Comparison of ENCODE assay signal across 16 cellular contexts in genomic region chr4:145944886-145945285, GRCh38. TPM values are rescaled to one million over a fixed set of nuclear protein-coding genes. Genes with fewer than 3 reads are reported as not detected.
A peak's percentile ranks its signal among the peaks of the same experiment; 100 is the strongest.
DNase-seq lines count a peak whose midpoint lies in the region; ATAC-seq and TF ChIP-seq lines count a peak whose summit lies in the region.
"Had no signal": no experiment of that assay in that cellular context is flagged by ENCODE, and none has a peak within 500 bp of the region (broad histone marks: within the 10 kb centered on the region; RNA-seq: fewer than 3 reads in every experiment).

No MANE protein-coding gene starts in this region.

- TF ChIP-seq CTCF in IMR-90 (conservative IDR thresholded peaks at IDR 0.05; ENCODE audit: low read depth, low read length): no peak
- TF ChIP-seq CTCF in prostate gland (IDR thresholded peaks at IDR 0.05): no peak
- TF ChIP-seq CTCF in Peyer's patch (IDR thresholded peaks at IDR 0.05): no peak

- H3K14ac ChIP-seq in IMR-90 (replicated peaks; ENCODE audit: low read depth, low read length) (no peak overlapping the region), neuronal stem cell (ENCODE audit: low read length) (no peak overlapping the region)

- in situ Hi-C loops in IMR-90 (cut with MboI; ENCODE audit: low sequenced_read_pairs): no loop called here

- CTCF ChIA-PET in IMR-90 (lab: Yijun Ruan, JAX): interaction anchor here (0.6 kb wide), 1 partner anchor 244 kb away, joined by 3 read pairs; no protein-coding TSS in a partner anchor

- no peak overlapping the region for H3K4ac ChIP-seq in IMR-90 (ENCODE audit: low read depth, low read length)
- H3K4ac ChIP-seq in neuronal stem cell (ENCODE audit: low read length): no peak overlapping the region

- no TSS peak for BruUV-seq in IMR-90 (replicated peaks; lab: Mats Ljungman, UMichigan)

- H2BK120ac ChIP-seq in IMR-90 (ENCODE audit: low read depth, low read length): no peak overlapping the region
- H2BK120ac ChIP-seq in neuronal stem cell (ENCODE audit: low read depth, low read length): no peak overlapping the region

- no peaks in the 10 kb centered on the region for H4K20me1 ChIP-seq in IMR-90 (ENCODE audit: insufficient read depth, low read length)
- H4K20me1 ChIP-seq: BLaER1 had no signal

- H3K79me1 ChIP-seq in IMR-90 (ENCODE audit: low read depth in 1 of 2, low read length in 2 of 2) (no peaks in the 10 kb centered on the region), neuronal stem cell (ENCODE audit: low read depth, low read length) (no peaks in the 10 kb centered on the region)

- H2BK12ac ChIP-seq in neuronal stem cell (ENCODE audit: low read length): no peak overlapping the region

- no peak overlapping the region for H3K9ac ChIP-seq in IMR-90 (ENCODE audit: low read depth, low read length)
- no peak overlapping the region for H3K9ac ChIP-seq in adipocyte (ENCODE audit: low read length)
- H3K9ac ChIP-seq in neuronal stem cell (ENCODE audit: low read depth, low read length, poor library complexity): no peak overlapping the region
- H3K9ac ChIP-seq: BLaER1 had no signal

- peaks cover 4% of the 10 kb centered on the region; the same call in 1 of the 2 replicates for H3K27me3 ChIP-seq in IMR-90 (ENCODE audit: control insufficient read depth, insufficient read depth, low read length)
- H3K27me3 ChIP-seq in adipocyte (replicated peaks; ENCODE audit: control insufficient read depth, insufficient read depth, low read length): no peaks in the 10 kb centered on the region
- no peaks in the 10 kb centered on the region for H3K27me3 ChIP-seq in prostate gland (replicated peaks; ENCODE audit: insufficient read depth)
- no peaks in the 10 kb centered on the region for H3K27me3 ChIP-seq in Peyer's patch
- no peaks in the 10 kb centered on the region for H3K27me3 ChIP-seq in neuronal stem cell (ENCODE audit: control insufficient read depth in 3 of 3, insufficient read depth in 3 of 3, low read depth in 1 of 3, low read length in 3 of 3)
- H3K27me3 ChIP-seq: BLaER1 had no signal

- no peak overlapping the region for H4K8ac ChIP-seq in IMR-90 (ENCODE audit: low read depth in 2 of 2, low read length in 2 of 2)
- no peak overlapping the region for H4K8ac ChIP-seq in neuronal stem cell (ENCODE audit: low read depth, low read length)

- POLR2A ChIA-PET in IMR-90 (lab: Charles Lee; ENCODE audit: unreplicated experiment): no interaction called here

- intact Hi-C loops in IMR-90 (cut with micrococcal nuclease) (no loop called here), prostate gland (cut with DNase I) (no loop called here)

- no peak for TF ChIP-seq POLR2A in IMR-90 (IDR thresholded peaks at IDR 0.05; ENCODE audit: low read depth, low read length)
- TF ChIP-seq POLR2A in prostate gland (IDR thresholded peaks at IDR 0.05): no peak
- TF ChIP-seq POLR2A in Peyer's patch (IDR thresholded peaks at IDR 0.05): no peak

- no peak overlapping the region for H2BK15ac ChIP-seq in IMR-90 (ENCODE audit: low read depth, low read length)
- H2BK15ac ChIP-seq in neuronal stem cell (ENCODE audit: low read length): no peak overlapping the region

- WGBS in IMR-90 (ENCODE audit: extremely low coverage in 2 of 2, insufficient read length in 1 of 2), 2 experiments: no CpG with 5 or more reads among the region's 2 CpGs
- 92% methylated on average over 2 of the region's 2 CpGs for WGBS in prostate gland
- no CpG with 5 or more reads among the region's 2 CpGs for WGBS in neuronal stem cell (ENCODE audit: extremely low coverage in 2 of 2, insufficient read length in 2 of 2, insufficient replicate concordance in 1 of 2), 2 donors

- H3K23ac ChIP-seq in IMR-90 (ENCODE audit: low read depth, low read length) (no peak overlapping the region), neuronal stem cell (ENCODE audit: low read depth, low read length, poor library complexity) (no peak overlapping the region)

- H4K5ac ChIP-seq in IMR-90 (ENCODE audit: low read depth, low read length): no peak overlapping the region

- no peaks in the 10 kb centered on the region for H3K9me3 ChIP-seq in IMR-90 (ENCODE audit: control insufficient read depth, insufficient read depth, low read length)
- no peaks in the 10 kb centered on the region for H3K9me3 ChIP-seq in adipocyte (ENCODE audit: control insufficient read depth, low read length)
- H3K9me3 ChIP-seq in prostate gland: no peaks in the 10 kb centered on the region
- no peaks in the 10 kb centered on the region for H3K9me3 ChIP-seq in Peyer's patch
- no peaks in the 10 kb centered on the region for H3K9me3 ChIP-seq in neuronal stem cell (replicated peaks in 1 of 2; ENCODE audit: control insufficient read depth in 2 of 2, insufficient read depth in 1 of 2, low read depth in 1 of 2, low read length in 2 of 2)
- H3K9me3 ChIP-seq: BLaER1, HAP-1 had no signal

- H3K4me1 ChIP-seq in IMR-90 (ENCODE audit: control insufficient read depth, insufficient read depth, low read length) (no peaks in the 10 kb centered on the region), adipocyte (ENCODE audit: control insufficient read depth, insufficient read depth, low read length) (peaks cover 3% of the 10 kb centered on the region), prostate gland (replicated peaks) (peaks cover 5% of the 10 kb centered on the region), Peyer's patch (no peaks in the 10 kb centered on the region), neuronal stem cell (ENCODE audit: control insufficient read depth in 2 of 2, insufficient read depth in 1 of 2, low read depth in 1 of 2, low read length in 2 of 2) (peaks cover 1 to 3% of the 10 kb centered on the region in 2 donors)
- H3K4me1 ChIP-seq: BLaER1, HAP-1 had no signal

- no peak for TF ChIP-seq RAD21 in IMR-90 (IDR thresholded peaks at IDR 0.05; ENCODE audit: low read length)

- DNase-seq in IMR-90 (peak; percentile 41), adipocyte (ENCODE audit: low read depth) (peak; percentile 61), prostate gland (ENCODE audit: low spot score) (no peak), Peyer's patch (no peak), neuronal stem cell (ENCODE audit: low spot score) (no peak)
- no peak for DNase-seq in activated naive CD4-positive, alpha-beta T cell (lab: John Stamatoyannopoulos, UW)
- DNase-seq: 8988T; Calu3; CD4-positive, alpha-beta memory T cell; DND-41 had no signal

- H2BK20ac ChIP-seq in IMR-90 (ENCODE audit: low read depth, low read length): no peak overlapping the region

- no peaks in the 10 kb centered on the region for H3K9me1 ChIP-seq in IMR-90 (ENCODE audit: insufficient read depth, low read length)

- no peak overlapping the region for H3K4me3 ChIP-seq in IMR-90 (ENCODE audit: insufficient read depth, low read depth, low read length)
- no peak overlapping the region for H3K4me3 ChIP-seq in adipocyte (ENCODE audit: low read length)
- no peak overlapping the region for H3K4me3 ChIP-seq in prostate gland
- no peak overlapping the region for H3K4me3 ChIP-seq in Peyer's patch
- no peak overlapping the region for H3K4me3 ChIP-seq in neuronal stem cell (ENCODE audit: low read length in 2 of 2)
- H3K4me3 ChIP-seq: BLaER1, GM12878, HAP-1 had no signal

- no peak overlapping the region for H4K91ac ChIP-seq in IMR-90 (ENCODE audit: insufficient read depth, low read depth, low read length)
- no peak overlapping the region for H4K91ac ChIP-seq in neuronal stem cell (ENCODE audit: low read depth, low read length, poor library complexity)

- H3K4me2 ChIP-seq in IMR-90 (ENCODE audit: low read depth, low read length) (no peak overlapping the region), neuronal stem cell (ENCODE audit: insufficient read depth, low read length, poor library complexity, severe bottlenecking) (no peak overlapping the region)
- H3K4me2 ChIP-seq: BLaER1 had no signal

- no peak overlapping the region for H3K56ac ChIP-seq in IMR-90 (ENCODE audit: extremely low read depth, insufficient read depth, low read length)

- H3K27ac ChIP-seq in IMR-90 (ENCODE audit: insufficient read depth, low read length) (no peak overlapping the region), prostate gland (peak overlapping the region; percentile 32 to 69), Peyer's patch (no peak overlapping the region), neuronal stem cell (replicated peaks; ENCODE audit: low read length) (no peak overlapping the region)
- H3K27ac ChIP-seq: BLaER1, HL-60 had no signal

- H2AK5ac ChIP-seq in IMR-90 (ENCODE audit: low read depth, low read length) (no peak overlapping the region), neuronal stem cell (ENCODE audit: low read depth, low read length) (no peak overlapping the region)

- dilution Hi-C loops in IMR-90 (cut with HindIII; ENCODE audit: low sequenced_read_pairs, unreplicated experiment): no loop called here

- no peak overlapping the region for H2BK5ac ChIP-seq in IMR-90 (ENCODE audit: low read depth, low read length, poor library complexity, severe bottlenecking)
- no peak overlapping the region for H2BK5ac ChIP-seq in neuronal stem cell (ENCODE audit: low read length)

- H3K36me3 ChIP-seq in IMR-90 (ENCODE audit: control insufficient read depth, insufficient read depth, low read length) (no peaks in the 10 kb centered on the region), adipocyte (ENCODE audit: control insufficient read depth, insufficient read depth, low read length, severe bottlenecking) (no peaks in the 10 kb centered on the region), prostate gland (no peaks in the 10 kb centered on the region), Peyer's patch (no peaks in the 10 kb centered on the region), neuronal stem cell (replicated peaks in 1 of 2; ENCODE audit: control insufficient read depth in 2 of 2, insufficient read depth in 2 of 2, low read length in 2 of 2) (no peaks in the 10 kb centered on the region)
- H3K36me3 ChIP-seq: BLaER1, HAP-1 had no signal

- H2AK9ac ChIP-seq in IMR-90 (replicated peaks; ENCODE audit: low read depth, low read length, poor library complexity): no peak overlapping the region

- no peak overlapping the region for H2AFZ ChIP-seq in IMR-90 (replicated peaks; ENCODE audit: low read length, poor library complexity)
- no peak overlapping the region for H2AFZ ChIP-seq in neuronal stem cell (ENCODE audit: low read length)

- peak; percentile 59 for ATAC-seq in IMR-90 (ENCODE audit: low read depth)
- ATAC-seq in HG03457 (IDR thresholded peaks at IDR 0.05; ENCODE audit: unreplicated experiment): no peak
- ATAC-seq: GM12878 had no signal

- H3K18ac ChIP-seq in IMR-90 (ENCODE audit: low read depth, low read length): no peak overlapping the region
- no peak overlapping the region for H3K18ac ChIP-seq in neuronal stem cell (ENCODE audit: low read length)

TF ChIP-seq in IMR-90, 13 proteins besides CTCF, POLR2A, EP300 and RAD21 (continues in another document):
- TF ChIP-seq SMC3 (IDR thresholded peaks at IDR 0.05; ENCODE audit: low read depth, low read length): no peak
- no peak for TF ChIP-seq MXI1 (IDR thresholded peaks at IDR 0.05; ENCODE audit: borderline replicate concordance, low read depth, low read length)
- TF ChIP-seq FOS (IDR thresholded peaks at IDR 0.05; ENCODE audit: low read depth, low read length): no peak

RNA-seq across cellular contexts. Expression of gene ZNF827, which starts 6.3 kb away (rescaled TPM):
- total RNA-seq in IMR-90 (2012; rRNA removed) (6.6 and 6.7 TPM in 2 replicates), prostate gland (100 to 1,000 TPM; 221 to 286 TPM), Peyer's patch (100 to 1,000 TPM in 1 of 4 donors, 10 to 100 TPM in 3; 46.3 to 206 (median 60.5) TPM)
- 31.7 and 37.5 TPM in 2 replicates for polyA plus RNA-seq in IMR-90 (2012; rRNA removed)
- 13.3 and 21.6 TPM in 2 replicates for polyA plus RNA-seq in IMR-90 (2012; cell fraction: cytosol; rRNA removed)
- 73.5 and 158 TPM in 2 replicates for polyA plus RNA-seq in IMR-90 (2012; cell fraction: nucleus; rRNA removed; ENCODE audit: low replicate concordance)
- 6.5 TPM for polyA plus RNA-seq in neuronal stem cell (2013, experiment 1 of 2)
- 7.5 TPM for polyA plus RNA-seq in neuronal stem cell (2013, experiment 2 of 2)
- polyA plus RNA-seq: CD14-positive monocyte had no signal

Comparison
In these comparisons a context has a peak if more than half of its experiments do, and no peak if none do; other contexts are left out.
1. DNase-seq: peak in IMR-90 (single experiment) and adipocyte (single experiment); none in prostate gland (single experiment), activated naive CD4-positive, alpha-beta T cell (0 of 4), Peyer's patch (0 of 3) and neuronal stem cell (single experiment).
2. H3K27ac ChIP-seq: peak in prostate gland (2 of 2); none in IMR-90 (single experiment), Peyer's patch (0 of 4) and neuronal stem cell (single experiment).